In genomic region chr1:120609834-120610233, GRCh38 we compare ENCODE assay signal across 7 cellular contexts.
A peak's percentile ranks its signal among the peaks of the same experiment; 100 is the strongest.
DNase-seq lines count a peak whose midpoint lies in the region; ATAC-seq, FAIRE-seq and TF ChIP-seq lines count a peak whose summit lies in the region.
"Not testable (repeated sequence)": the region's sequence is repeated elsewhere in the genome, so short reads cannot be mapped to it uniquely, and the experiment has no call there.

No MANE protein-coding gene starts in this region.

- not testable (repeated sequence) for H3K27me3 ChIP-seq in K562 (ENCODE audit: control insufficient read depth in 2 of 2, insufficient read depth in 2 of 2, low read length in 2 of 2); naive thymus-derived CD4-positive, alpha-beta T cell (ENCODE audit: control insufficient read depth in 2 of 2, insufficient read depth in 2 of 2, low read length in 2 of 2); gastrocnemius medialis

- H3K4me1 Mint-ChIP-seq in activated T-cell treated with anti-CD3 and anti-CD28 coated beads, Interleukin-2, amount 50 U/mL, for 4 hours (ENCODE audit: low read depth); naive thymus-derived CD4-positive, alpha-beta T cell: not testable (repeated sequence)

- no CpG with 5 or more reads among the region's 6 CpGs for WGBS in K562 (ENCODE audit: insufficient coverage, low coverage, missing lambda C conversion rate)

- H3K36me3 ChIP-seq in K562 (ENCODE audit: control insufficient read depth, insufficient read depth, low read length); naive thymus-derived CD4-positive, alpha-beta T cell (ENCODE audit: control insufficient read depth in 2 of 3, insufficient read depth in 3 of 3, low read length in 3 of 3); gastrocnemius medialis: not testable (repeated sequence)

- H3K27ac Mint-ChIP-seq in naive thymus-derived CD4-positive, alpha-beta T cell, result not testable (repeated sequence)

- in situ Hi-C loops in K562 (cut with MboI); gastrocnemius medialis (cut with MboI; ENCODE audit: low sequenced_read_pairs in 4 of 4): not testable (repeated sequence)

- H3K79me2 ChIP-seq in K562 (ENCODE audit: control insufficient read depth, insufficient read depth, low read length), result not testable (repeated sequence)

- H3K4me2 ChIP-seq in K562 (ENCODE audit: insufficient read depth, low read length), result not testable (repeated sequence)

- not testable (repeated sequence) for H3K27me3 Mint-ChIP-seq in activated T-cell treated with anti-CD3 and anti-CD28 coated beads, Interleukin-2, amount 50 U/mL, for 4 hours (ENCODE audit: low read depth); naive thymus-derived CD4-positive, alpha-beta T cell

- H3K27ac ChIP-seq in K562 (ENCODE audit: extremely low read depth, low read depth, low read length); naive thymus-derived CD4-positive, alpha-beta T cell (ENCODE audit: low read depth, low read length); gastrocnemius medialis: not testable (repeated sequence)

- not testable (repeated sequence) for DNase-seq in activated T-cell treated with anti-CD3 and anti-CD28 coated beads, Interleukin-2, amount 50 U/mL, for 4 hours; K562 (ENCODE audit: extremely low read depth in 1 of 4, low spot score in 3 of 4); Right ventricle myocardium inferior (ENCODE audit: missing footprints); left colon; naive thymus-derived CD4-positive, alpha-beta T cell; gastrocnemius medialis

- not testable (repeated sequence) for H3K36me3 Mint-ChIP-seq in activated T-cell treated with anti-CD3 and anti-CD28 coated beads, Interleukin-2, amount 50 U/mL, for 4 hours (ENCODE audit: insufficient read depth); naive thymus-derived CD4-positive, alpha-beta T cell

- not testable (repeated sequence) for FAIRE-seq in K562 (lab: Jason Lieb, UNC)

- H3K4me1 ChIP-seq in K562 (replicated peaks in 1 of 2; ENCODE audit: control insufficient read depth in 2 of 2, insufficient read depth in 2 of 2, low read length in 2 of 2); naive thymus-derived CD4-positive, alpha-beta T cell (ENCODE audit: control insufficient read depth in 2 of 2, insufficient read depth in 2 of 2, low read length in 2 of 2); gastrocnemius medialis: not testable (repeated sequence)

- not testable (repeated sequence) for H4K20me1 ChIP-seq in K562 (replicated peaks; ENCODE audit: control insufficient read depth, insufficient read depth, low read length)

- not testable (repeated sequence) for H3K9ac ChIP-seq in K562 (ENCODE audit: insufficient read depth in 1 of 2, low read depth in 2 of 2, low read length in 2 of 2)

- H3K9me3 ChIP-seq in K562 (replicated peaks; ENCODE audit: control insufficient read depth, insufficient read depth, low read depth, low read length); naive thymus-derived CD4-positive, alpha-beta T cell (ENCODE audit: control insufficient read depth in 2 of 3, low read length in 3 of 3); gastrocnemius medialis: not testable (repeated sequence)

- H3K4me3 ChIP-seq in K562; naive thymus-derived CD4-positive, alpha-beta T cell (ENCODE audit: low read length); gastrocnemius medialis: not testable (repeated sequence)

- not testable (repeated sequence) for TF ChIP-seq CTCF in K562 (IDR thresholded peaks at IDR 0.05 in 2 of 3, conservative IDR thresholded peaks at IDR 0.05 in 1 of 3; ENCODE audit: insufficient read depth in 2 of 3, low read depth in 1 of 3, low read length in 3 of 3); gastrocnemius medialis (IDR thresholded peaks at IDR 0.05 in 4 of 5, conservative IDR thresholded peaks at IDR 0.05 in 1 of 5)

- not testable (repeated sequence) for H2AFZ ChIP-seq in K562 (ENCODE audit: low read depth, low read length)

- intact Hi-C loops in K562 (cut with micrococcal nuclease); Right ventricle myocardium inferior (cut with DNase I); left colon (cut with DNase I, micrococcal nuclease); naive thymus-derived CD4-positive, alpha-beta T cell (cut with micrococcal nuclease); gastrocnemius medialis (cut with DNase I; ENCODE audit: low total_unique reads): not testable (repeated sequence)

- BruUV-seq in K562 (replicated peaks; lab: Mats Ljungman, UMichigan), result not testable (repeated sequence)

- not testable (repeated sequence) for H3K9me1 ChIP-seq in K562 (ENCODE audit: control insufficient read depth, insufficient read depth, low read length)

- CTCF ChIA-PET in K562 (lab: Yijun Ruan, JAX; ENCODE audit: low intra/inter-chr PET ratio); naive thymus-derived CD4-positive, alpha-beta T cell (lab: Charles Lee): not testable (repeated sequence)

- POLR2A ChIA-PET in K562 (lab: Yijun Ruan, JAX); naive thymus-derived CD4-positive, alpha-beta T cell (lab: Charles Lee): not testable (repeated sequence)

- not testable (repeated sequence) for TF ChIP-seq EP300 in K562 (IDR thresholded peaks at IDR 0.05; ENCODE audit: low read length)

- not testable (repeated sequence) for H3K9me3 Mint-ChIP-seq in activated T-cell treated with anti-CD3 and anti-CD28 coated beads, Interleukin-2, amount 50 U/mL, for 4 hours; naive thymus-derived CD4-positive, alpha-beta T cell

- TF ChIP-seq POLR2A in K562 (conservative IDR thresholded peaks at IDR 0.05); gastrocnemius medialis (IDR thresholded peaks at IDR 0.05): not testable (repeated sequence)

- TF ChIP-seq RAD21 in K562 (CRISPR knock-in tag; conservative IDR thresholded peaks at IDR 0.05 in 1 of 2, IDR thresholded peaks at IDR 0.05 in 1 of 2), result not testable (repeated sequence)

- ATAC-seq in SK-N-SH treated with all-trans-retinoic acid at 6 μM for 48 hours (peak; percentile 78), K562 (peak; percentile 15), Right ventricle myocardium inferior (peak; percentile 77), left colon (peak; percentile 53), gastrocnemius medialis (peak; percentile 76 to 78)
- peak; percentile 53 to 58 for ATAC-seq in activated T-cell treated with anti-CD3 and anti-CD28 coated beads, Interleukin-2, amount 50 U/mL, for 4 hours
- peak; percentile 85 for ATAC-seq in naive thymus-derived CD4-positive, alpha-beta T cell

- not testable (repeated sequence) for H3K4me3 Mint-ChIP-seq in activated T-cell treated with anti-CD3 and anti-CD28 coated beads, Interleukin-2, amount 50 U/mL, for 4 hours; naive thymus-derived CD4-positive, alpha-beta T cell

Comparison
In these comparisons a context has a peak if more than half of its experiments do, and no peak if none do; other contexts are left out.
1. ATAC-seq: peak in every context shown above with its lines; median percentile 85 in naive thymus-derived CD4-positive, alpha-beta T cell; 78 in SK-N-SH treated with all-trans-retinoic acid at 6 μM for 48 hours; 77 in Right ventricle myocardium inferior; 77 in gastrocnemius medialis; 56 in activated T-cell treated with anti-CD3 and anti-CD28 coated beads, Interleukin-2, amount 50 U/mL, for 4 hours; 53 in left colon; 15 in K562.